In genomic region chr2:6827516-6828298, GRCh38 we compare ENCODE assay signal across 18 cellular contexts. TPM values are rescaled to one million over a fixed set of nuclear protein-coding genes. Genes with fewer than 3 reads are reported as not detected.
A peak's percentile ranks its signal among the peaks of the same experiment; 100 is the strongest.
DNase-seq lines count a peak whose midpoint lies in the region; ATAC-seq and TF ChIP-seq lines count a peak whose summit lies in the region.
"Had no signal": no experiment of that assay in that cellular context is flagged by ENCODE, and none has a peak within 500 bp of the region (broad histone marks: within the 10 kb centered on the region; RNA-seq: fewer than 3 reads in every experiment).

No MANE protein-coding gene starts in this region.

- H3K36me3 ChIP-seq in upper lobe of right lung: no peaks in the 10 kb centered on the region
- H3K36me3 ChIP-seq: Peyer's patch had no signal

- CTCF ChIA-PET in activated CD4-positive, alpha-beta T cell treated with anti-CD3 and anti-CD28 coated beads, Interleukin-2, amount 10 ng/mL, durations not matched to agents 7 days and 5 days (lab: Charles Lee): interaction anchor here (0.7 kb wide), 1 partner anchor 44 kb away, joined by 3 read pairs; no protein-coding TSS in a partner anchor
- CTCF ChIA-PET in activated CD4-positive, alpha-beta T cell treated with anti-CD3 and anti-CD28 coated beads for 36 hours (lab: Charles Lee): interaction anchor here (0.7 to 3.6 kb wide), 14 partner anchors 8 to 259 kb away, joined by 3 to 19 read pairs (median 3); partner anchors contain the start of gene RSAD2

- POLR2A ChIA-PET in activated CD4-positive, alpha-beta T cell treated with anti-CD3 and anti-CD28 coated beads, Interleukin-2, amount 10 ng/mL, durations not matched to agents 7 days and 5 days (lab: Charles Lee): interaction anchor here (0.7 kb wide), 1 partner anchor 623 kb away, joined by 3 read pairs; no protein-coding TSS in a partner anchor
- POLR2A ChIA-PET in activated CD4-positive, alpha-beta T cell treated with anti-CD3 and anti-CD28 coated beads for 36 hours (lab: Charles Lee): no interaction called here

- no peaks in the 10 kb centered on the region for H3K27me3 ChIP-seq in upper lobe of right lung
- H3K27me3 ChIP-seq: Peyer's patch had no signal

- TF ChIP-seq CTCF in upper lobe of right lung (IDR thresholded peaks at IDR 0.05) (no peak), GM13976 (IDR thresholded peaks at IDR 0.05; ENCODE audit: borderline replicate concordance, control extremely low read depth, extremely low read depth, insufficient read depth, missing control alignments) (no peak)

- no peaks in the 10 kb centered on the region for H3K9me3 ChIP-seq in upper lobe of right lung

- peaks cover 17% of the 10 kb centered on the region for H3K9me3 Mint-ChIP-seq in activated CD4-positive, alpha-beta T cell treated with anti-CD3 and anti-CD28 coated beads, Interleukin-2, amount 10 ng/mL, durations not matched to agents 7 days and 5 days
- peaks cover 16% of the 10 kb centered on the region for H3K9me3 Mint-ChIP-seq in activated CD4-positive, alpha-beta T cell treated with anti-CD3 and anti-CD28 coated beads for 36 hours (ENCODE audit: low read depth)

- H3K4me3 Mint-ChIP-seq in activated CD4-positive, alpha-beta T cell treated with anti-CD3 and anti-CD28 coated beads, Interleukin-2, amount 10 ng/mL, durations not matched to agents 7 days and 5 days: no peak overlapping the region
- no peak overlapping the region for H3K4me3 Mint-ChIP-seq in activated CD4-positive, alpha-beta T cell treated with anti-CD3 and anti-CD28 coated beads for 36 hours
- H3K4me3 Mint-ChIP-seq: activated T-cell treated with anti-CD3 and anti-CD28 coated beads, Interleukin-2, amount 50 U/mL, for 72 hours; T-helper 17 cell had no signal

- peaks cover 26% of the 10 kb centered on the region for H3K4me1 Mint-ChIP-seq in activated CD4-positive, alpha-beta T cell treated with anti-CD3 and anti-CD28 coated beads, Interleukin-2, amount 10 ng/mL, durations not matched to agents 7 days and 5 days
- H3K4me1 Mint-ChIP-seq in activated CD4-positive, alpha-beta T cell treated with anti-CD3 and anti-CD28 coated beads for 36 hours: peaks cover 10% of the 10 kb centered on the region

- intact Hi-C loops in activated CD4-positive, alpha-beta T cell treated with anti-CD3 and anti-CD28 coated beads for 36 hours (cut with DNase I, micrococcal nuclease): loop anchor here (2.0 to 5.0 kb wide), 3 partner anchors 89 to 270 kb away; partner anchors contain the start of gene RNF144A (in 2 of the 2)
- intact Hi-C loops in upper lobe of right lung (cut with DNase I): no loop called here

- peaks cover 2% of the 10 kb centered on the region for H3K27me3 Mint-ChIP-seq in activated CD4-positive, alpha-beta T cell treated with anti-CD3 and anti-CD28 coated beads, Interleukin-2, amount 10 ng/mL, durations not matched to agents 7 days and 5 days
- H3K27me3 Mint-ChIP-seq in activated CD4-positive, alpha-beta T cell treated with anti-CD3 and anti-CD28 coated beads for 36 hours: no peaks in the 10 kb centered on the region
- H3K27me3 Mint-ChIP-seq: T-helper 17 cell had no signal

- H3K4me3 ChIP-seq in upper lobe of right lung: no peak overlapping the region
- H3K4me3 ChIP-seq: Peyer's patch had no signal

- peaks cover 11% of the 10 kb centered on the region for H3K4me1 ChIP-seq in upper lobe of right lung
- H3K4me1 ChIP-seq: Peyer's patch had no signal

- H3K36me3 Mint-ChIP-seq in activated CD4-positive, alpha-beta T cell treated with anti-CD3 and anti-CD28 coated beads, Interleukin-2, amount 10 ng/mL, durations not matched to agents 7 days and 5 days (ENCODE audit: low read depth): peaks cover 31% of the 10 kb centered on the region
- peaks cover 5% of the 10 kb centered on the region for H3K36me3 Mint-ChIP-seq in activated CD4-positive, alpha-beta T cell treated with anti-CD3 and anti-CD28 coated beads for 36 hours (ENCODE audit: low read depth)

- in situ Hi-C loops in GM13976 (cut with MboI; ENCODE audit: low sequenced_read_pairs, unreplicated experiment): no loop called here

- no peak for DNase-seq in activated CD4-positive, alpha-beta T cell treated with anti-CD3 and anti-CD28 coated beads, Interleukin-2, amount 10 ng/mL, durations not matched to agents 7 days and 5 days
- no peak for DNase-seq in activated CD4-positive, alpha-beta T cell treated with anti-CD3 and anti-CD28 coated beads for 36 hours
- DNase-seq in SK-N-DZ (ENCODE audit: low spot score) (peak; percentile 35), foreskin melanocyte (peak; percentile 84), upper lobe of right lung (no peak), kidney tubule cell (ENCODE audit: low spot score) (no peak), AG08395 (ENCODE audit: low spot score) (no peak), GM13976 (ENCODE audit: low spot score) (no peak)
- DNase-seq: activated CD4-positive, alpha-beta T cell treated with anti-CD3 and anti-CD28 coated beads, Interleukin-2, amount 50 U/mL, for 1 hour; activated T-cell treated with anti-CD3 and anti-CD28 coated beads, Interleukin-2, amount 50 U/mL, for 72 hours; cortex of kidney; mammary epithelial cell; NCI-H510A; Peyer's patch; T-helper 17 cell had no signal

- ATAC-seq in activated CD4-positive, alpha-beta T cell treated with anti-CD3 and anti-CD28 coated beads for 36 hours: no peak
- ATAC-seq in upper lobe of right lung: no peak
- ATAC-seq: activated T-cell treated with anti-CD3 and anti-CD28 coated beads, Interleukin-2, amount 50 U/mL, for 72 hours; esophagus mucosa; T-helper 17 cell had no signal

- peak overlapping the region; percentile 27 for H3K27ac ChIP-seq in upper lobe of right lung
- H3K27ac ChIP-seq: Peyer's patch had no signal

- peak overlapping the region; percentile 20 for H3K27ac Mint-ChIP-seq in activated CD4-positive, alpha-beta T cell treated with anti-CD3 and anti-CD28 coated beads, Interleukin-2, amount 10 ng/mL, durations not matched to agents 7 days and 5 days
- H3K27ac Mint-ChIP-seq in activated CD4-positive, alpha-beta T cell treated with anti-CD3 and anti-CD28 coated beads for 36 hours: no peak overlapping the region
- H3K27ac Mint-ChIP-seq: activated T-cell treated with anti-CD3 and anti-CD28 coated beads, Interleukin-2, amount 50 U/mL, for 72 hours; T-helper 17 cell had no signal

RNA-seq across cellular contexts. Expression of gene CMPK2, which starts 38.0 kb away (rescaled TPM):
- 10 to 100 TPM; 94.3 to 96.0 TPM for total RNA-seq in activated CD4-positive, alpha-beta T cell treated with anti-CD3 and anti-CD28 coated beads, Interleukin-2, amount 10 ng/mL, durations not matched to agents 7 days and 5 days
- 1 to 10 TPM; 6.2 to 8.7 TPM for total RNA-seq in activated CD4-positive, alpha-beta T cell treated with anti-CD3 and anti-CD28 coated beads for 36 hours
- 9.5 and 11.1 TPM in 2 replicates for polyA plus RNA-seq in SK-N-DZ (2014; cell fraction: cytosol; rRNA removed)
- polyA plus RNA-seq in SK-N-DZ (2014; cell fraction: nucleus; rRNA removed): 8.0 and 11.9 TPM in 2 replicates
- total RNA-seq in upper lobe of right lung: 23.2 TPM
- polyA plus RNA-seq: AG04450 had no signal

RNA-seq across cellular contexts. Expression of gene RSAD2, which starts 49.9 kb away (rescaled TPM):
- 100 to 1,000 TPM; 100 to 101 TPM for total RNA-seq in activated CD4-positive, alpha-beta T cell treated with anti-CD3 and anti-CD28 coated beads, Interleukin-2, amount 10 ng/mL, durations not matched to agents 7 days and 5 days
- total RNA-seq in activated CD4-positive, alpha-beta T cell treated with anti-CD3 and anti-CD28 coated beads for 36 hours: 10 to 100 TPM in 1 of 2 experiments, 1 to 10 TPM in 1; 8.1 to 10.2 TPM
- polyA plus RNA-seq in SK-N-DZ (2014; cell fraction: cytosol; rRNA removed): 0.82 and 1.4 TPM in 2 replicates
- polyA plus RNA-seq in SK-N-DZ (2014; cell fraction: nucleus; rRNA removed): 0.27 and 0.92 TPM in 2 replicates
- 25.7 TPM for total RNA-seq in upper lobe of right lung
- total RNA-seq: osteocyte had no signal
- polyA plus RNA-seq: AG04450 had no signal

Comparison
In these comparisons a context has a peak if more than half of its experiments do, and no peak if none do; other contexts are left out.
1. DNase-seq: peak in SK-N-DZ (single experiment) and foreskin melanocyte (single experiment); none in activated CD4-positive, alpha-beta T cell treated with anti-CD3 and anti-CD28 coated beads, Interleukin-2, amount 10 ng/mL, durations not matched to agents 7 days and 5 days (single experiment), activated CD4-positive, alpha-beta T cell treated with anti-CD3 and anti-CD28 coated beads for 36 hours (single experiment), upper lobe of right lung (single experiment), kidney tubule cell (single experiment), AG08395 (single experiment) and GM13976 (single experiment).